ENCODE assay signal across 12 cellular contexts in genomic region chr10:2137549-2138174, GRCh38.
DNase-seq lines count a peak whose midpoint lies in the region; ATAC-seq and TF ChIP-seq lines count a peak whose summit lies in the region.
"Had no signal": no experiment of that assay in that cellular context is flagged by ENCODE, and none has a peak within 500 bp of the region (broad histone marks: within the 10 kb centered on the region; RNA-seq: fewer than 3 reads in every experiment).

No MANE protein-coding gene starts in this region.

- no peaks in the 10 kb centered on the region for H3F3A ChIP-seq in PC-3 (ENCODE audit: low read length, unreplicated experiment)

- BruUV-seq in PC-3 (replicated peaks; lab: Mats Ljungman, UMichigan) = no TSS peak

- H3K4me3 ChIP-seq in PC-3 (ENCODE audit: low read length) = no peak overlapping the region
- H3K4me3 ChIP-seq: heart left ventricle had no signal

- POLR2A ChIA-PET in PC-3 (lab: Charles Lee; ENCODE audit: unreplicated experiment) = no interaction called here

- H3K4me1 ChIP-seq in PC-3 (ENCODE audit: insufficient read depth, low read length) = no peaks in the 10 kb centered on the region
- H3K4me1 ChIP-seq: heart left ventricle had no signal

- no peak overlapping the region for H3K27ac ChIP-seq in PC-3 (ENCODE audit: low read length)
- H3K27ac ChIP-seq: heart left ventricle had no signal

- H3K9me3 ChIP-seq in PC-3 (ENCODE audit: low read length) = no peaks in the 10 kb centered on the region

- H3K9ac ChIP-seq in PC-3 (ENCODE audit: low read length) = no peak overlapping the region

- intact Hi-C loops in PC-3 (cut with micrococcal nuclease) = no loop called here

- no peak for ATAC-seq in PC-3
- ATAC-seq: heart left ventricle had no signal

- no peaks in the 10 kb centered on the region for H3K79me2 ChIP-seq in PC-3 (ENCODE audit: low read length)

- no peak overlapping the region for H2AFZ ChIP-seq in PC-3 (ENCODE audit: low read length)

- DNase-seq in DMS 273 (lab: John Stamatoyannopoulos, UW; ENCODE audit: unreplicated experiment) (peak; percentile 10), DMS 273 treated with DMSO at 0.1 percent for 48 hours (lab: John Stamatoyannopoulos, UW) (no peak), H4 (ENCODE audit: low spot score) (peak; percentile 39), PC-3 (peak; percentile 2), kidney tubule cell (ENCODE audit: low spot score) (peak; percentile 60), NCI-H187 treated with DMSO at 0.1 percent for 48 hours (lab: John Stamatoyannopoulos, UW) (no peak), retina (no peak), midbrain (lab: John Stamatoyannopoulos, UW) (no peak)
- DNase-seq: activated naive CD8-positive, alpha-beta T cell treated with anti-CD3 and anti-CD28 coated beads, Interleukin-2, amount 10 ng/mL, durations not matched to agents 7 days and 5 days; heart left ventricle; Right ventricle myocardium superior; stimulated activated CD4-positive, alpha-beta T cell treated with anti-CD3 and anti-CD28 coated beads, Interleukin-12 subunit alpha, Interleukin-12 subunit beta, amount 100 ng/mL, for 4 hours had no signal

- H3K36me3 ChIP-seq in PC-3 (ENCODE audit: low read depth, low read length) = no peaks in the 10 kb centered on the region
- H3K36me3 ChIP-seq: heart left ventricle had no signal

- CTCF ChIA-PET in PC-3 (lab: Charles Lee) = no interaction called here

- H4K20me1 ChIP-seq in PC-3 (ENCODE audit: low read length) = no peaks in the 10 kb centered on the region

- no peak overlapping the region for H3K4me2 ChIP-seq in PC-3 (ENCODE audit: low read length)

- no peak; the same call in 1 of the 2 replicates for TF ChIP-seq CTCF in PC-3 (conservative IDR thresholded peaks at IDR 0.05; ENCODE audit: low read depth, low read length)

- no peaks in the 10 kb centered on the region for H3K9me2 ChIP-seq in PC-3 (replicated peaks; ENCODE audit: low read length)

- no peaks in the 10 kb centered on the region for H3K27me3 ChIP-seq in PC-3 (ENCODE audit: low read length)
- H3K27me3 ChIP-seq: heart left ventricle had no signal

Comparison
In these comparisons a context has a peak if more than half of its experiments do, and no peak if none do; other contexts are left out.
1. DNase-seq: peak in DMS 273 (single experiment), H4 (single experiment), PC-3 (single experiment) and kidney tubule cell (single experiment); none in DMS 273 treated with DMSO at 0.1 percent for 48 hours (single experiment), NCI-H187 treated with DMSO at 0.1 percent for 48 hours (single experiment), retina (single experiment) and midbrain (single experiment).